Comparison of ENCODE assay signal across 15 cellular contexts in genomic region chr2:15840173-15840572, GRCh38.
DNase-seq lines count a peak whose midpoint lies in the region; ATAC-seq and TF ChIP-seq lines count a peak whose summit lies in the region.
"Had no signal": no experiment of that assay in that cellular context is flagged by ENCODE, and none has a peak within 500 bp of the region (broad histone marks: within the 10 kb centered on the region; RNA-seq: fewer than 3 reads in every experiment).

No MANE protein-coding gene starts in this region.

- peaks cover 8% of the 10 kb centered on the region for H3K9me3 Mint-ChIP-seq in Calu3 (ENCODE audit: low read depth, unreplicated experiment)
- H3K9me3 Mint-ChIP-seq: H9 had no signal

- no peak overlapping the region for H3K4me3 Mint-ChIP-seq in Calu3 (ENCODE audit: low read depth, unreplicated experiment)
- H3K4me3 Mint-ChIP-seq: H9 had no signal

- no peak overlapping the region for H3K27ac Mint-ChIP-seq in Calu3 (ENCODE audit: unreplicated experiment)
- H3K27ac Mint-ChIP-seq: H9 had no signal

- no peak overlapping the region for H3K4me3 ChIP-seq in epithelial cell of esophagus (ENCODE audit: low read length)
- H3K4me3 ChIP-seq: BLaER1 treated with 17β-estradiol and CSF1 and Interleukin-3, amounts not matched to agents 10 nM and 100 nM had no signal

- BruUV-seq in Calu3 (replicated peaks; lab: Mats Ljungman, UMichigan): no TSS peak

- no peak for ATAC-seq in GM18873 (IDR thresholded peaks at IDR 0.05; ENCODE audit: low FRiP score, unreplicated experiment)
- ATAC-seq in HG02759 (IDR thresholded peaks at IDR 0.05; ENCODE audit: unreplicated experiment): no peak

- intact Hi-C loops in Calu3 (cut with micrococcal nuclease; ENCODE audit: unreplicated experiment): no loop called here

- DNase-seq in Calu3 (peak; percentile 47), LoVo (ENCODE audit: low spot score) (peak; percentile 25), epithelial cell of esophagus (ENCODE audit: low read depth) (peak; percentile 55), kidney tubule cell (ENCODE audit: low spot score) (peak; percentile 65), NCI-H2107 (lab: John Stamatoyannopoulos, UW) (no peak), DMS153 (lab: John Stamatoyannopoulos, UW) (no peak)
- DNase-seq: DMS 273 treated with DMSO at 0.1 percent for 48 hours, H9, NCI-H1048, NCI-H146, NCI-H69, Right ventricle myocardium superior had no signal

- peaks cover 16% of the 10 kb centered on the region for H3K27me3 Mint-ChIP-seq in Calu3 (ENCODE audit: unreplicated experiment)

- TF ChIP-seq CTCF in Calu3 (IDR thresholded peaks at IDR 0.05; ENCODE audit: unreplicated experiment) (no peak), epithelial cell of esophagus (IDR thresholded peaks at IDR 0.05; ENCODE audit: insufficient read depth, low read depth, low read length, missing control alignments) (no peak)

- CTCF ChIA-PET in Calu3 (lab: Charles Lee): interaction anchor here (0.6 kb wide), 1 partner anchor 35 kb away, joined by 3 read pairs; no protein-coding TSS in a partner anchor

- H3K36me3 Mint-ChIP-seq in Calu3 (ENCODE audit: insufficient read depth, unreplicated experiment): no peaks in the 10 kb centered on the region

- H3K4me1 Mint-ChIP-seq in Calu3 (ENCODE audit: low read depth, unreplicated experiment): peaks cover 6% of the 10 kb centered on the region

Comparison
In these comparisons a context has a peak if more than half of its experiments do, and no peak if none do; other contexts are left out.
1. DNase-seq: peak in Calu3 (single experiment), LoVo (single experiment), epithelial cell of esophagus (single experiment) and kidney tubule cell (single experiment); none in NCI-H2107 (single experiment) and DMS153 (single experiment).